9 cellular contexts compared by ENCODE assay signal in genomic region chr7:76515999-76516443, GRCh38. TPM values are rescaled to one million over a fixed set of nuclear protein-coding genes. Genes with fewer than 3 reads are reported as not detected.
DNase-seq lines count a peak whose midpoint lies in the region; ATAC-seq and TF ChIP-seq lines count a peak whose summit lies in the region.
"Had no signal": no experiment of that assay in that cellular context is flagged by ENCODE, and none has a peak within 500 bp of the region (broad histone marks: within the 10 kb centered on the region; RNA-seq: fewer than 3 reads in every experiment).

No MANE protein-coding gene starts in this region.

- H3K4me1 ChIP-seq in esophagus muscularis mucosa, result peaks cover 5 to 17% (median 9%) of the 10 kb centered on the region in 4 donors

- no peaks in the 10 kb centered on the region for H3K27me3 Mint-ChIP-seq in activated CD4-positive, alpha-beta T cell treated with anti-CD3 and anti-CD28 coated beads, Interleukin-2, amount 10 ng/mL, durations not matched to agents 24 days and 14 days
- H3K27me3 Mint-ChIP-seq in stimulated activated naive B cell treated with anti-CD40 and anti-IgM and Interleukin-4, amounts not matched to agents 10 μg/mL and 1 μg/mL and 100 μg/mL, for 72 hours, result peaks cover 0 to 9% of the 10 kb centered on the region in 2 donors
- H3K27me3 Mint-ChIP-seq: brain had no signal

- DNase-seq in activated CD4-positive, alpha-beta T cell treated with anti-CD3 and anti-CD28 coated beads, Interleukin-2, amount 50 U/mL, for 4 hours, result peak; percentile 20 to 33
- no peak for DNase-seq in activated CD4-positive, alpha-beta T cell treated with anti-CD3 and anti-CD28 coated beads, Interleukin-2, amount 10 ng/mL, durations not matched to agents 24 days and 14 days
- peak; percentile 66 for DNase-seq in RWPE1 (ENCODE audit: low spot score)
- DNase-seq in fibroblast of villous mesenchyme (ENCODE audit: low read depth), result no peak
- DNase-seq in stimulated activated naive B cell treated with anti-CD40 and anti-IgM and Interleukin-4, amounts not matched to agents 10 μg/mL and 1 μg/mL and 100 μg/mL, for 72 hours, result no peak
- no peak for DNase-seq in esophagus muscularis mucosa (ENCODE audit: extremely low spot score)

- H3K4me1 Mint-ChIP-seq in activated CD4-positive, alpha-beta T cell treated with anti-CD3 and anti-CD28 coated beads, Interleukin-2, amount 10 ng/mL, durations not matched to agents 24 days and 14 days, result no peaks in the 10 kb centered on the region
- no peaks in the 10 kb centered on the region for H3K4me1 Mint-ChIP-seq in stimulated activated naive B cell treated with anti-CD40 and anti-IgM and Interleukin-4, amounts not matched to agents 10 μg/mL and 1 μg/mL and 100 μg/mL, for 72 hours

- no peak overlapping the region for H3K27ac Mint-ChIP-seq in activated CD4-positive, alpha-beta T cell treated with anti-CD3 and anti-CD28 coated beads, Interleukin-2, amount 10 ng/mL, durations not matched to agents 24 days and 14 days
- no peak overlapping the region for H3K27ac Mint-ChIP-seq in stimulated activated naive B cell treated with anti-CD40 and anti-IgM and Interleukin-4, amounts not matched to agents 10 μg/mL and 1 μg/mL and 100 μg/mL, for 72 hours
- H3K27ac Mint-ChIP-seq: brain had no signal

- peak; percentile 98 for TF ChIP-seq CTCF in RWPE1 (conservative IDR thresholded peaks at IDR 0.05; ENCODE audit: low read depth)
- peak; percentile 26 for TF ChIP-seq CTCF in fibroblast of villous mesenchyme (IDR thresholded peaks at IDR 0.05; ENCODE audit: insufficient read depth, low read depth, low read length)
- no peak for TF ChIP-seq CTCF in esophagus muscularis mucosa (IDR thresholded peaks at IDR 0.05)

- no peaks in the 10 kb centered on the region for H3K9me3 Mint-ChIP-seq in activated CD4-positive, alpha-beta T cell treated with anti-CD3 and anti-CD28 coated beads, Interleukin-2, amount 10 ng/mL, durations not matched to agents 24 days and 14 days
- H3K9me3 Mint-ChIP-seq in stimulated activated naive B cell treated with anti-CD40 and anti-IgM and Interleukin-4, amounts not matched to agents 10 μg/mL and 1 μg/mL and 100 μg/mL, for 72 hours, result no peaks in the 10 kb centered on the region
- H3K9me3 Mint-ChIP-seq: brain had no signal

- no peak overlapping the region for H3K4me3 Mint-ChIP-seq in activated CD4-positive, alpha-beta T cell treated with anti-CD3 and anti-CD28 coated beads, Interleukin-2, amount 10 ng/mL, durations not matched to agents 24 days and 14 days
- H3K4me3 Mint-ChIP-seq in stimulated activated naive B cell treated with anti-CD40 and anti-IgM and Interleukin-4, amounts not matched to agents 10 μg/mL and 1 μg/mL and 100 μg/mL, for 72 hours, result no peak overlapping the region
- H3K4me3 Mint-ChIP-seq: brain had no signal

- no CpG with 5 or more reads among the region's 32 CpGs for WGBS in esophagus muscularis mucosa

- H3K27ac ChIP-seq in RWPE1 (peak overlapping the region; percentile 77), esophagus muscularis mucosa (replicated peaks in 1 of 4) (no peak overlapping the region)

- POLR2A ChIA-PET in RWPE1 (lab: Yijun Ruan, JAX; ENCODE audit: low non-redundant PET), result no interaction called here

- no peaks in the 10 kb centered on the region for H3K36me3 Mint-ChIP-seq in activated CD4-positive, alpha-beta T cell treated with anti-CD3 and anti-CD28 coated beads, Interleukin-2, amount 10 ng/mL, durations not matched to agents 24 days and 14 days (ENCODE audit: low read depth)
- no peaks in the 10 kb centered on the region for H3K36me3 Mint-ChIP-seq in stimulated activated naive B cell treated with anti-CD40 and anti-IgM and Interleukin-4, amounts not matched to agents 10 μg/mL and 1 μg/mL and 100 μg/mL, for 72 hours
- H3K36me3 Mint-ChIP-seq: brain had no signal

- no peak for TF ChIP-seq POLR2A in esophagus muscularis mucosa (IDR thresholded peaks at IDR 0.05; ENCODE audit: low read depth)

- no peaks in the 10 kb centered on the region for H3K36me3 ChIP-seq in esophagus muscularis mucosa

- ATAC-seq in stimulated activated naive B cell treated with anti-CD40 and anti-IgM and Interleukin-4, amounts not matched to agents 10 μg/mL and 1 μg/mL and 100 μg/mL, for 72 hours (replicated peaks), result peak; percentile 81 to 90
- ATAC-seq in GM18511 (IDR thresholded peaks at IDR 0.05; ENCODE audit: unreplicated experiment) (no peak), GM21447 (IDR thresholded peaks at IDR 0.05; ENCODE audit: unreplicated experiment) (no peak)

- no peaks in the 10 kb centered on the region for H3K9me3 ChIP-seq in esophagus muscularis mucosa

- no peak overlapping the region for H3K4me3 ChIP-seq in fibroblast of villous mesenchyme (ENCODE audit: low read depth, low read length)
- H3K4me3 ChIP-seq in esophagus muscularis mucosa, result peak overlapping the region in 2 of 4 donors; percentile 25 to 32

- peaks cover 0 to 6% (median 0%) of the 10 kb centered on the region in 4 donors for H3K27me3 ChIP-seq in esophagus muscularis mucosa

- CTCF ChIA-PET in RWPE1 (lab: Yijun Ruan, JAX), result no interaction called here

- intact Hi-C loops in activated CD4-positive, alpha-beta T cell treated with anti-CD3 and anti-CD28 coated beads, Interleukin-2, amount 10 ng/mL, durations not matched to agents 24 days and 14 days (cut with micrococcal nuclease), result no loop called here
- intact Hi-C loops in esophagus muscularis mucosa (cut with DNase I), result no loop called here

- TF ChIP-seq EP300 in esophagus muscularis mucosa (IDR thresholded peaks at IDR 0.05), result no peak

RNA-seq across cellular contexts. Expression of gene UPK3B, which starts 5.7 kb away (rescaled TPM):
- total RNA-seq in activated CD4-positive, alpha-beta T cell treated with anti-CD3 and anti-CD28 coated beads, Interleukin-2, amount 10 ng/mL, durations not matched to agents 24 days and 14 days, result 1.1 and 1.2 TPM in 2 replicates
- total RNA-seq in fibroblast of villous mesenchyme (0.43 TPM in 1 of 2 replicates, not detected in the other), esophagus muscularis mucosa (under 1 TPM in 2 of 4 donors, not detected in 2; 0.75 to 0.84 TPM)

RNA-seq across cellular contexts. Expression of gene SPDYE16, which starts 27.1 kb away (rescaled TPM):
- 0.47 TPM in 1 of 2 replicates, not detected in the other for total RNA-seq in activated CD4-positive, alpha-beta T cell treated with anti-CD3 and anti-CD28 coated beads, Interleukin-2, amount 10 ng/mL, durations not matched to agents 24 days and 14 days
- total RNA-seq in fibroblast of villous mesenchyme (not detected in 2 replicates), esophagus muscularis mucosa (under 1 TPM in 1 of 4 donors, not detected in 3; 0.19 TPM)

RNA-seq across cellular contexts. Expression of gene DTX2, which starts 54.5 kb away (rescaled TPM):
- 23.7 and 26.3 TPM in 2 replicates for total RNA-seq in activated CD4-positive, alpha-beta T cell treated with anti-CD3 and anti-CD28 coated beads, Interleukin-2, amount 10 ng/mL, durations not matched to agents 24 days and 14 days
- 5.2 and 6.1 TPM in 2 replicates for total RNA-seq in fibroblast of villous mesenchyme
- 10 to 100 TPM; 18.1 to 35.2 (median 25.3) TPM for total RNA-seq in esophagus muscularis mucosa

Comparison
In these comparisons a context has a peak if more than half of its experiments do, and no peak if none do; other contexts are left out.
1. DNase-seq: peak in activated CD4-positive, alpha-beta T cell treated with anti-CD3 and anti-CD28 coated beads, Interleukin-2, amount 50 U/mL, for 4 hours (2 of 2) and RWPE1 (single experiment); none in activated CD4-positive, alpha-beta T cell treated with anti-CD3 and anti-CD28 coated beads, Interleukin-2, amount 10 ng/mL, durations not matched to agents 24 days and 14 days (single experiment), fibroblast of villous mesenchyme (single experiment), stimulated activated naive B cell treated with anti-CD40 and anti-IgM and Interleukin-4, amounts not matched to agents 10 μg/mL and 1 μg/mL and 100 μg/mL, for 72 hours (single experiment) and esophagus muscularis mucosa (single experiment).
2. CTCF ChIP-seq: peak in RWPE1 (single experiment) and fibroblast of villous mesenchyme (single experiment); none in esophagus muscularis mucosa (0 of 3).
3. ATAC-seq: peak in stimulated activated naive B cell treated with anti-CD40 and anti-IgM and Interleukin-4, amounts not matched to agents 10 μg/mL and 1 μg/mL and 100 μg/mL, for 72 hours (2 of 2); none in GM18511 (single experiment) and GM21447 (single experiment).